2 cellular contexts compared by ENCODE assay signal in the genomic region with DNA sequence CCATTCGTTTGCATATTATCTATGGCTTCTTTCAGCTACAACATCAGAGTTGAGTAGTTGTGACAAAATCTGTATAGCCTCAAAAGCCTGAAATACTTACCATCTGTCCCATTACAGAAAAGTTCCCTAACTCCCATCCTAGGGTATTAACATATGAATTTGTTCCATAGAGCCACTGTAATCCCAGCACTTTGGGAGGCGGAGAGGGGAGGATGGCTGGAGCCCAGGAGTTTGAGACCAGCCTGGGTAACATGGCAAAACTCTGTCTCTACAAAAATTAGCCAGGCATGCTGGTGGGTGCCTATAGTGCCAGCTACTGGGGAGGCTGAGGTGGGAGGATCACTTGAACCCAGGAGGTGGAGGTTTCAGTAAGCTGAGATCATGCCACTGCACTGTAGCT.
TF ChIP-seq lines count a peak whose summit lies in the region.

No MANE protein-coding gene starts in this region.

TF ChIP-seq in GM23338, 12 proteins besides CTCF, POLR2A, EP300 and RAD21 (continues in another document):
- TF ChIP-seq, protein P1, sequence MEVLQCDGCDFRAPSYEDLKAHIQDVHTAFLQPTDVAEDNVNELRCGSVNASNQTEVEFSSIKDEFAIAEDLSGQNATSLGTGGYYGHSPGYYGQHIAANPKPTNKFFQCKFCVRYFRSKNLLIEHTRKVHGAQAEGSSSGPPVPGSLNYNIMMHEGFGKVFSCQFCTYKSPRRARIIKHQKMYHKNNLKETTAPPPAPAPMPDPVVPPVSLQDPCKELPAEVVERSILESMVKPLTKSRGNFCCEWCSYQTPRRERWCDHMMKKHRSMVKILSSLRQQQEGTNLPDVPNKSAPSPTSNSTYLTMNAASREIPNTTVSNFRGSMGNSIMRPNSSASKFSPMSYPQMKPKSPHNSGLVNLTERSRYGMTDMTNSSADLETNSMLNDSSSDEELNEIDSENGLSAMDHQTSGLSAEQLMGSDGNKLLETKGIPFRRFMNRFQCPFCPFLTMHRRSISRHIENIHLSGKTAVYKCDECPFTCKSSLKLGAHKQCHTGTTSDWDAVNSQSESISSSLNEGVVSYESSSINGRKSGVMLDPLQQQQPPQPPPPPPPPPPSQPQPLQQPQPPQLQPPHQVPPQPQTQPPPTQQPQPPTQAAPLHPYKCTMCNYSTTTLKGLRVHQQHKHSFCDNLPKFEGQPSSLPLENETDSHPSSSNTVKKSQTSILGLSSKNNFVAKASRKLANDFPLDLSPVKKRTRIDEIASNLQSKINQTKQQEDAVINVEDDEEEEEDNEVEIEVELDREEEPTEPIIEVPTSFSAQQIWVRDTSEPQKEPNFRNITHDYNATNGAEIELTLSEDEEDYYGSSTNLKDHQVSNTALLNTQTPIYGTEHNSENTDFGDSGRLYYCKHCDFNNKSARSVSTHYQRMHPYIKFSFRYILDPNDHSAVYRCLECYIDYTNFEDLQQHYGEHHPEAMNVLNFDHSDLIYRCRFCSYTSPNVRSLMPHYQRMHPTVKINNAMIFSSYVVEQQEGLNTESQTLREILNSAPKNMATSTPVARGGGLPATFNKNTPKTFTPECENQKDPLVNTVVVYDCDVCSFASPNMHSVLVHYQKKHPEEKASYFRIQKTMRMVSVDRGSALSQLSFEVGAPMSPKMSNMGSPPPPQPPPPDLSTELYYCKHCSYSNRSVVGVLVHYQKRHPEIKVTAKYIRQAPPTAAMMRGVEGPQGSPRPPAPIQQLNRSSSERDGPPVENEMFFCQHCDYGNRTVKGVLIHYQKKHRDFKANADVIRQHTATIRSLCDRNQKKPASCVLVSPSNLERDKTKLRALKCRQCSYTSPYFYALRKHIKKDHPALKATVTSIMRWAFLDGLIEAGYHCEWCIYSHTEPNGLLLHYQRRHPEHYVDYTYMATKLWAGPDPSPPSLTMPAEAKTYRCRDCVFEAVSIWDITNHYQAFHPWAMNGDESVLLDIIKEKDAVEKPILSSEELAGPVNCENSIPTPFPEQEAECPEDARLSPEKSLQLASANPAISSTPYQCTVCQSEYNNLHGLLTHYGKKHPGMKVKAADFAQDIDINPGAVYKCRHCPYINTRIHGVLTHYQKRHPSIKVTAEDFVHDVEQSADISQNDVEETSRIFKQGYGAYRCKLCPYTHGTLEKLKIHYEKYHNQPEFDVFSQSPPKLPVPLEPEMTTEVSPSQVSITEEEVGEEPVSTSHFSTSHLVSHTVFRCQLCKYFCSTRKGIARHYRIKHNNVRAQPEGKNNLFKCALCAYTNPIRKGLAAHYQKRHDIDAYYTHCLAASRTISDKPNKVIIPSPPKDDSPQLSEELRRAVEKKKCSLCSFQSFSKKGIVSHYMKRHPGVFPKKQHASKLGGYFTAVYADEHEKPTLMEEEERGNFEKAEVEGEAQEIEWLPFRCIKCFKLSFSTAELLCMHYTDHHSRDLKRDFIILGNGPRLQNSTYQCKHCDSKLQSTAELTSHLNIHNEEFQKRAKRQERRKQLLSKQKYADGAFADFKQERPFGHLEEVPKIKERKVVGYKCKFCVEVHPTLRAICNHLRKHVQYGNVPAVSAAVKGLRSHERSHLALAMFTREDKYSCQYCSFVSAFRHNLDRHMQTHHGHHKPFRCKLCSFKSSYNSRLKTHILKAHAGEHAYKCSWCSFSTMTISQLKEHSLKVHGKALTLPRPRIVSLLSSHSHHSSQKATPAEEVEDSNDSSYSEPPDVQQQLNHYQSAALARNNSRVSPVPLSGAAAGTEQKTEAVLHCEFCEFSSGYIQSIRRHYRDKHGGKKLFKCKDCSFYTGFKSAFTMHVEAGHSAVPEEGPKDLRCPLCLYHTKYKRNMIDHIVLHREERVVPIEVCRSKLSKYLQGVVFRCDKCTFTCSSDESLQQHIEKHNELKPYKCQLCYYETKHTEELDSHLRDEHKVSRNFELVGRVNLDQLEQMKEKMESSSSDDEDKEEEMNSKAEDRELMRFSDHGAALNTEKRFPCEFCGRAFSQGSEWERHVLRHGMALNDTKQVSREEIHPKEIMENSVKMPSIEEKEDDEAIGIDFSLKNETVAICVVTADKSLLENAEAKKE (CRISPR knock-in tag; IDR thresholded peaks at IDR 0.05) = no peak
- TF ChIP-seq, protein P2, sequence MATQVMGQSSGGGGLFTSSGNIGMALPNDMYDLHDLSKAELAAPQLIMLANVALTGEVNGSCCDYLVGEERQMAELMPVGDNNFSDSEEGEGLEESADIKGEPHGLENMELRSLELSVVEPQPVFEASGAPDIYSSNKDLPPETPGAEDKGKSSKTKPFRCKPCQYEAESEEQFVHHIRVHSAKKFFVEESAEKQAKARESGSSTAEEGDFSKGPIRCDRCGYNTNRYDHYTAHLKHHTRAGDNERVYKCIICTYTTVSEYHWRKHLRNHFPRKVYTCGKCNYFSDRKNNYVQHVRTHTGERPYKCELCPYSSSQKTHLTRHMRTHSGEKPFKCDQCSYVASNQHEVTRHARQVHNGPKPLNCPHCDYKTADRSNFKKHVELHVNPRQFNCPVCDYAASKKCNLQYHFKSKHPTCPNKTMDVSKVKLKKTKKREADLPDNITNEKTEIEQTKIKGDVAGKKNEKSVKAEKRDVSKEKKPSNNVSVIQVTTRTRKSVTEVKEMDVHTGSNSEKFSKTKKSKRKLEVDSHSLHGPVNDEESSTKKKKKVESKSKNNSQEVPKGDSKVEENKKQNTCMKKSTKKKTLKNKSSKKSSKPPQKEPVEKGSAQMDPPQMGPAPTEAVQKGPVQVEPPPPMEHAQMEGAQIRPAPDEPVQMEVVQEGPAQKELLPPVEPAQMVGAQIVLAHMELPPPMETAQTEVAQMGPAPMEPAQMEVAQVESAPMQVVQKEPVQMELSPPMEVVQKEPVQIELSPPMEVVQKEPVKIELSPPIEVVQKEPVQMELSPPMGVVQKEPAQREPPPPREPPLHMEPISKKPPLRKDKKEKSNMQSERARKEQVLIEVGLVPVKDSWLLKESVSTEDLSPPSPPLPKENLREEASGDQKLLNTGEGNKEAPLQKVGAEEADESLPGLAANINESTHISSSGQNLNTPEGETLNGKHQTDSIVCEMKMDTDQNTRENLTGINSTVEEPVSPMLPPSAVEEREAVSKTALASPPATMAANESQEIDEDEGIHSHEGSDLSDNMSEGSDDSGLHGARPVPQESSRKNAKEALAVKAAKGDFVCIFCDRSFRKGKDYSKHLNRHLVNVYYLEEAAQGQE (IDR thresholded peaks at IDR 0.05; ENCODE audit: unreplicated experiment) = no peak
- TF ChIP-seq ZNF114 (CRISPR knock-in tag; IDR thresholded peaks at IDR 0.05) (no peak), EZH2phosphoT487 (IDR thresholded peaks at IDR 0.05; ENCODE audit: unreplicated experiment) (no peak), JUNB (IDR thresholded peaks at IDR 0.05; ENCODE audit: unreplicated experiment) (no peak), CREB1 (CRISPR knock-in tag; IDR thresholded peaks at IDR 0.05; ENCODE audit: low read depth) (no peak), ZNF331 (CRISPR knock-in tag; IDR thresholded peaks at IDR 0.05; ENCODE audit: low read depth) (no peak), EZH2 (IDR thresholded peaks at IDR 0.05; ENCODE audit: low read depth, unreplicated experiment) (no peak), STAT1 (IDR thresholded peaks at IDR 0.05; ENCODE audit: unreplicated experiment) (no peak), POLR2AphosphoS5 (IDR thresholded peaks at IDR 0.05; ENCODE audit: low read depth) (no peak), NANOG (IDR thresholded peaks at IDR 0.05; ENCODE audit: borderline replicate concordance) (no peak)

TF ChIP-seq in K562, 482 proteins besides CTCF, POLR2A, EP300 and RAD21 (continued from another document):
- TF ChIP-seq, protein P3, sequence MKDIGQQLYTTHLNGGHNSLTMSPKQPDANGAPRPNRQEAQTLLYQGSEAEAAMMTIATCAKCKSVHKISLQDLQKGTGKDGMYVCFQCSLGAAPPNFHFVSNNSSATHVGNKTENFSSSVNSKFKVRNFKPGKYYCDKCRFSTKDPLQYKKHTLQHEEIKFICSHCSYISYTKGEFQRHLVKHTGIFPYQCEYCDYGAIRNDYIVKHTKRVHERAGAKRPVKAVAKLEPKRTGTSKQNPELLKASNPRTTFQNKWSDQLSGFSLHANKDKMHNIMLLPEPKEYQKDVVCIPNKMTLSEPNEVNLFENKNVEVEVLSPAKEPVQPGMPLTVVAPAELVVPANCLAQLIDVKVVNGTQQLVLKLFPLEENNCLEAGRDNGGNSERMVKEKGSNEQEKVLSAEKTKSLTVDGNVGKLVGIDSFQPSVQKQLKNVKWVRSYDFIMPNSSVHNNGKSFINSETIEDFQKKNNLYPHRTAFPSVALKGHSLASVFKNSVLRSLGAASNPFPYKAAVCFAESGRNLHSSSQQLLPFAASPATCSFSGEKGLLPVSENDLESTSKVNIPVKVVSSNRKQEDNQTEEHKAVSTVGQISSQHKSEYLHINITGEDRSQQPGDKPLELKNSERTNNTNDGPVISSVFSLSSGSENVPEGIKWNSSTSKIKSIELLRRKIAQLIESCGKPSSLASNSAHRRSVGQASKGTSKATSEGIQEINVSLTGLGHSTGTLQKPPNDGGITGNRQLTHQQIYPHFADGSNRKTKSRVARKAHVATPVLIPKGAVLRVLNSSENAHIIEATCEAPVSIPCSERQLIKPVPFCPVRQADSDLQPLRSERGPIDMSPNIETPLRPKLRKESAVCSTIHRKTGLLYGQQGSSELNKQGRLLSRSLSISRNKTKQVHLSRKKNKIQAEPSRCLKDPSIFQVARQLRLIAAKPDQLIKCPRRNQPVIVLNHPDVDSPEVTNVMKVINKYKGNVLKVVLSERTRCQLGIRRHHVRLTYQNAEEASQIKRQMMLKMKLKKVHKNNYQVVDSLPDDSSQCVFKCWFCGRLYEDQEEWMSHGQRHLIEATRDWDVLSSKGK (CRISPR knock-in tag; IDR thresholded peaks at IDR 0.05) = no peak
- TF ChIP-seq, protein P4, sequence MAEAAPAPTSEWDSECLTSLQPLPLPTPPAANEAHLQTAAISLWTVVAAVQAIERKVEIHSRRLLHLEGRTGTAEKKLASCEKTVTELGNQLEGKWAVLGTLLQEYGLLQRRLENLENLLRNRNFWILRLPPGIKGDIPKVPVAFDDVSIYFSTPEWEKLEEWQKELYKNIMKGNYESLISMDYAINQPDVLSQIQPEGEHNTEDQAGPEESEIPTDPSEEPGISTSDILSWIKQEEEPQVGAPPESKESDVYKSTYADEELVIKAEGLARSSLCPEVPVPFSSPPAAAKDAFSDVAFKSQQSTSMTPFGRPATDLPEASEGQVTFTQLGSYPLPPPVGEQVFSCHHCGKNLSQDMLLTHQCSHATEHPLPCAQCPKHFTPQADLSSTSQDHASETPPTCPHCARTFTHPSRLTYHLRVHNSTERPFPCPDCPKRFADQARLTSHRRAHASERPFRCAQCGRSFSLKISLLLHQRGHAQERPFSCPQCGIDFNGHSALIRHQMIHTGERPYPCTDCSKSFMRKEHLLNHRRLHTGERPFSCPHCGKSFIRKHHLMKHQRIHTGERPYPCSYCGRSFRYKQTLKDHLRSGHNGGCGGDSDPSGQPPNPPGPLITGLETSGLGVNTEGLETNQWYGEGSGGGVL (CRISPR knock-in tag; IDR thresholded peaks at IDR 0.05) = no peak
- TF ChIP-seq RBM22 (IDR thresholded peaks at IDR 0.05; ENCODE audit: low read depth, low read length, poor library complexity, severe bottlenecking) (no peak), RBM34 (IDR thresholded peaks at IDR 0.05; ENCODE audit: borderline replicate concordance, insufficient read depth, low read length) (no peak), RBM14 (IDR thresholded peaks at IDR 0.05; ENCODE audit: borderline replicate concordance, insufficient read depth, low read depth, low read length) (no peak), SP2 (IDR thresholded peaks at IDR 0.05; ENCODE audit: extremely low read depth, low read depth, low read length, poor library complexity, severe bottlenecking) (no peak), SMARCA5 (IDR thresholded peaks at IDR 0.05) (no peak), RAD51 (IDR thresholded peaks at IDR 0.05; ENCODE audit: borderline replicate concordance, low read depth) (no peak)
- TF ChIP-seq, protein P5, sequence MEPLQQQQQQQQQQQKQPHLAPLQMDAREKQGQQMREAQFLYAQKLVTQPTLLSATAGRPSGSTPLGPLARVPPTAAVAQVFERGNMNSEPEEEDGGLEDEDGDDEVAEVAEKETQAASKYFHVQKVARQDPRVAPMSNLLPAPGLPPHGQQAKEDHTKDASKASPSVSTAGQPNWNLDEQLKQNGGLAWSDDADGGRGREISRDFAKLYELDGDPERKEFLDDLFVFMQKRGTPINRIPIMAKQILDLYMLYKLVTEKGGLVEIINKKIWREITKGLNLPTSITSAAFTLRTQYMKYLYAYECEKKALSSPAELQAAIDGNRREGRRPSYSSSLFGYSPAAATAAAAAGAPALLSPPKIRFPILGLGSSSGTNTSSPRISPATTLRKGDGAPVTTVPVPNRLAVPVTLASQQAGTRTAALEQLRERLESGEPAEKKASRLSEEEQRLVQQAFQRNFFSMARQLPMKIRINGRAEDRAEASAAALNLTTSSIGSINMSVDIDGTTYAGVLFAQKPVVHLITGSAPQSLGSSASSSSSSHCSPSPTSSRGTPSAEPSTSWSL (CRISPR knock-in tag; IDR thresholded peaks at IDR 0.05; ENCODE audit: borderline replicate concordance) = no peak
- TF ChIP-seq, protein P6, sequence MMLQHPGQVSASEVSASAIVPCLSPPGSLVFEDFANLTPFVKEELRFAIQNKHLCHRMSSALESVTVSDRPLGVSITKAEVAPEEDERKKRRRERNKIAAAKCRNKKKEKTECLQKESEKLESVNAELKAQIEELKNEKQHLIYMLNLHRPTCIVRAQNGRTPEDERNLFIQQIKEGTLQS (IDR thresholded peaks at IDR 0.05) = no peak
- TF ChIP-seq, protein P6 (CRISPR knock-in tag; conservative IDR thresholded peaks at IDR 0.05) = no peak
- TF ChIP-seq, protein P2 (CRISPR knock-in tag; IDR thresholded peaks at IDR 0.05; ENCODE audit: low read depth) = no peak
- TF ChIP-seq, protein P7, sequence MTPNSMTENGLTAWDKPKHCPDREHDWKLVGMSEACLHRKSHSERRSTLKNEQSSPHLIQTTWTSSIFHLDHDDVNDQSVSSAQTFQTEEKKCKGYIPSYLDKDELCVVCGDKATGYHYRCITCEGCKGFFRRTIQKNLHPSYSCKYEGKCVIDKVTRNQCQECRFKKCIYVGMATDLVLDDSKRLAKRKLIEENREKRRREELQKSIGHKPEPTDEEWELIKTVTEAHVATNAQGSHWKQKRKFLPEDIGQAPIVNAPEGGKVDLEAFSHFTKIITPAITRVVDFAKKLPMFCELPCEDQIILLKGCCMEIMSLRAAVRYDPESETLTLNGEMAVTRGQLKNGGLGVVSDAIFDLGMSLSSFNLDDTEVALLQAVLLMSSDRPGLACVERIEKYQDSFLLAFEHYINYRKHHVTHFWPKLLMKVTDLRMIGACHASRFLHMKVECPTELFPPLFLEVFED (CRISPR knock-in tag; conservative IDR thresholded peaks at IDR 0.05) = no peak
